ENCODE assay signal across 20 cellular contexts in genomic region chr15:73854265-73854664, GRCh38. TPM values are rescaled to one million over a fixed set of nuclear protein-coding genes. Genes with fewer than 3 reads are reported as not detected.
DNase-seq lines count a peak whose midpoint lies in the region; ATAC-seq, FAIRE-seq and TF ChIP-seq lines count a peak whose summit lies in the region.
"Had no signal": no experiment of that assay in that cellular context is flagged by ENCODE, and none has a peak within 500 bp of the region (broad histone marks: within the 10 kb centered on the region; RNA-seq: fewer than 3 reads in every experiment).

No MANE protein-coding gene starts in this region.

- no peak overlapping the region for H3K4me3 ChIP-seq in kidney (ENCODE audit: low read length in 2 of 2)

- H3K27ac ChIP-seq in kidney (ENCODE audit: low read depth in 2 of 2, low read length in 2 of 2), result no peak overlapping the region
- H3K27ac ChIP-seq: 22Rv1, HL-60 had no signal

- H3K27me3 Mint-ChIP-seq in stimulated activated naive CD8-positive, alpha-beta T cell treated with anti-CD3 and anti-CD28 coated beads, Interleukin-15, Interleukin-2, amounts not matched to agents 100 ng/mL and 50 ng/mL, for 24 hours, result peaks cover 29% of the 10 kb centered on the region
- peaks cover 56% of the 10 kb centered on the region for H3K27me3 Mint-ChIP-seq in stimulated activated naive CD8-positive, alpha-beta T cell treated with anti-CD3 and anti-CD28 coated beads, Interleukin-15, amount 100 ng/mL, for 72 hours
- H3K27me3 Mint-ChIP-seq in activated T-helper 1 cell treated with anti-CD3 and anti-CD28 coated beads, Interleukin-12 subunit alpha, Interleukin-12 subunit beta, Interleukin-2, Interleukin-4 antibody, amounts not matched to agents 30 ng/mL and 10 ng/mL and 1 ng/mL, durations not matched to agents 14 hours and 24 hours and 36 hours (ENCODE audit: insufficient read depth), result peaks cover 11% of the 10 kb centered on the region

- H3K27ac Mint-ChIP-seq in stimulated activated naive CD8-positive, alpha-beta T cell treated with anti-CD3 and anti-CD28 coated beads, Interleukin-15, Interleukin-2, amounts not matched to agents 100 ng/mL and 50 ng/mL, for 24 hours, result peak overlapping the region; percentile 12
- no peak overlapping the region for H3K27ac Mint-ChIP-seq in stimulated activated naive CD8-positive, alpha-beta T cell treated with anti-CD3 and anti-CD28 coated beads, Interleukin-15, amount 100 ng/mL, for 72 hours
- no peak overlapping the region for H3K27ac Mint-ChIP-seq in activated T-helper 1 cell treated with anti-CD3 and anti-CD28 coated beads, Interleukin-12 subunit alpha, Interleukin-12 subunit beta, Interleukin-2, Interleukin-4 antibody, amounts not matched to agents 30 ng/mL and 10 ng/mL and 1 ng/mL, durations not matched to agents 14 hours and 24 hours and 36 hours
- H3K27ac Mint-ChIP-seq: CD8-positive, alpha-beta T cell had no signal

- no peak for TF ChIP-seq CTCF in kidney (IDR thresholded peaks at IDR 0.05; ENCODE audit: borderline replicate concordance, extremely low read depth, insufficient read depth)

- no peak for ATAC-seq in stimulated activated naive CD8-positive, alpha-beta T cell treated with anti-CD3 and anti-CD28 coated beads, Interleukin-15, amount 100 ng/mL, for 72 hours
- no peak for ATAC-seq in left lobe of liver
- ATAC-seq: CD8-positive, alpha-beta T cell had no signal

- H3K9me3 ChIP-seq in kidney (ENCODE audit: control insufficient read depth in 1 of 2, low read length in 2 of 2), result no peaks in the 10 kb centered on the region

- no peak overlapping the region for H3K4me3 Mint-ChIP-seq in stimulated activated naive CD8-positive, alpha-beta T cell treated with anti-CD3 and anti-CD28 coated beads, Interleukin-15, Interleukin-2, amounts not matched to agents 100 ng/mL and 50 ng/mL, for 24 hours
- H3K4me3 Mint-ChIP-seq in stimulated activated naive CD8-positive, alpha-beta T cell treated with anti-CD3 and anti-CD28 coated beads, Interleukin-15, amount 100 ng/mL, for 72 hours, result no peak overlapping the region
- H3K4me3 Mint-ChIP-seq in activated T-helper 1 cell treated with anti-CD3 and anti-CD28 coated beads, Interleukin-12 subunit alpha, Interleukin-12 subunit beta, Interleukin-2, Interleukin-4 antibody, amounts not matched to agents 30 ng/mL and 10 ng/mL and 1 ng/mL, durations not matched to agents 14 hours and 24 hours and 36 hours, result no peak overlapping the region
- H3K4me3 Mint-ChIP-seq: CD14-positive monocyte; CD8-positive, alpha-beta T cell had no signal

- no peaks in the 10 kb centered on the region for H3K36me3 Mint-ChIP-seq in stimulated activated naive CD8-positive, alpha-beta T cell treated with anti-CD3 and anti-CD28 coated beads, Interleukin-15, Interleukin-2, amounts not matched to agents 100 ng/mL and 50 ng/mL, for 24 hours (ENCODE audit: low read depth)
- H3K36me3 Mint-ChIP-seq in activated T-helper 1 cell treated with anti-CD3 and anti-CD28 coated beads, Interleukin-12 subunit alpha, Interleukin-12 subunit beta, Interleukin-2, Interleukin-4 antibody, amounts not matched to agents 30 ng/mL and 10 ng/mL and 1 ng/mL, durations not matched to agents 14 hours and 24 hours and 36 hours (ENCODE audit: low read depth), result no peaks in the 10 kb centered on the region
- H3K36me3 Mint-ChIP-seq: CD14-positive monocyte; CD8-positive, alpha-beta T cell had no signal

- DNase-seq in DMS 273 (lab: John Stamatoyannopoulos, UW; ENCODE audit: unreplicated experiment) (peak; percentile 13), DMS 273 treated with DMSO at 0.1 percent for 48 hours (lab: John Stamatoyannopoulos, UW) (no peak), left lobe of liver (ENCODE audit: low spot score) (peak; percentile 18), kidney (no peak), retina (no peak)
- DNase-seq in stimulated activated naive CD8-positive, alpha-beta T cell treated with anti-CD3 and anti-CD28 coated beads, Interleukin-15, amount 100 ng/mL, for 72 hours, result no peak
- no peak for DNase-seq in activated T-helper 1 cell treated with anti-CD3 and anti-CD28 coated beads, Interleukin-12 subunit alpha, Interleukin-12 subunit beta, Interleukin-2, Interleukin-4 antibody, amounts not matched to agents 30 ng/mL and 10 ng/mL and 1 ng/mL, durations not matched to agents 14 hours and 24 hours and 36 hours (ENCODE audit: low spot score)
- DNase-seq: CD8-positive, alpha-beta T cell; COR-L47; DMS53; GF-D8; HCEC 1CT had no signal

- no peaks in the 10 kb centered on the region for H3K36me3 ChIP-seq in kidney (ENCODE audit: control insufficient read depth in 1 of 2, insufficient read depth in 2 of 2, low read length in 2 of 2)

- intact Hi-C loops in activated T-helper 1 cell treated with anti-CD3 and anti-CD28 coated beads, Interleukin-12 subunit alpha, Interleukin-12 subunit beta, Interleukin-2, Interleukin-4 antibody, amounts not matched to agents 30 ng/mL and 10 ng/mL and 1 ng/mL, durations not matched to agents 14 hours and 24 hours and 36 hours (cut with micrococcal nuclease), result no loop called here
- intact Hi-C loops in kidney (cut with DNase I), result no loop called here

- no peaks in the 10 kb centered on the region for H3K4me1 Mint-ChIP-seq in stimulated activated naive CD8-positive, alpha-beta T cell treated with anti-CD3 and anti-CD28 coated beads, Interleukin-15, Interleukin-2, amounts not matched to agents 100 ng/mL and 50 ng/mL, for 24 hours (ENCODE audit: low read depth)
- H3K4me1 Mint-ChIP-seq in stimulated activated naive CD8-positive, alpha-beta T cell treated with anti-CD3 and anti-CD28 coated beads, Interleukin-15, amount 100 ng/mL, for 72 hours, result no peaks in the 10 kb centered on the region
- no peaks in the 10 kb centered on the region for H3K4me1 Mint-ChIP-seq in activated T-helper 1 cell treated with anti-CD3 and anti-CD28 coated beads, Interleukin-12 subunit alpha, Interleukin-12 subunit beta, Interleukin-2, Interleukin-4 antibody, amounts not matched to agents 30 ng/mL and 10 ng/mL and 1 ng/mL, durations not matched to agents 14 hours and 24 hours and 36 hours (ENCODE audit: low read depth)
- H3K4me1 Mint-ChIP-seq: CD14-positive monocyte had no signal

- H3K4me1 ChIP-seq in kidney (ENCODE audit: control insufficient read depth in 1 of 2, insufficient read depth in 1 of 2, low read depth in 1 of 2, low read length in 2 of 2), result no peaks in the 10 kb centered on the region

- no peaks in the 10 kb centered on the region for H3K9me3 Mint-ChIP-seq in stimulated activated naive CD8-positive, alpha-beta T cell treated with anti-CD3 and anti-CD28 coated beads, Interleukin-15, Interleukin-2, amounts not matched to agents 100 ng/mL and 50 ng/mL, for 24 hours
- H3K9me3 Mint-ChIP-seq in stimulated activated naive CD8-positive, alpha-beta T cell treated with anti-CD3 and anti-CD28 coated beads, Interleukin-15, amount 100 ng/mL, for 72 hours, result peaks cover 5 to 9% of the 10 kb centered on the region in 2 donors
- no peaks in the 10 kb centered on the region for H3K9me3 Mint-ChIP-seq in activated T-helper 1 cell treated with anti-CD3 and anti-CD28 coated beads, Interleukin-12 subunit alpha, Interleukin-12 subunit beta, Interleukin-2, Interleukin-4 antibody, amounts not matched to agents 30 ng/mL and 10 ng/mL and 1 ng/mL, durations not matched to agents 14 hours and 24 hours and 36 hours
- H3K9me3 Mint-ChIP-seq: CD14-positive monocyte; CD8-positive, alpha-beta T cell had no signal

- H3K9ac ChIP-seq in kidney (ENCODE audit: low read length in 2 of 2), result no peak overlapping the region

- no peak for FAIRE-seq in kidney (lab: Jason Lieb, UNC)
- FAIRE-seq: D721Med had no signal

RNA-seq across cellular contexts. Expression of gene TBC1D21, which starts 19.1 kb away (rescaled TPM):
- not detected for total RNA-seq in left lobe of liver
- not detected in 2 replicates for total RNA-seq in activated T-helper 1 cell treated with anti-CD3 and anti-CD28 coated beads, Interleukin-12 subunit alpha, Interleukin-12 subunit beta, Interleukin-2, Interleukin-4 antibody, amounts not matched to agents 30 ng/mL and 10 ng/mL and 1 ng/mL, durations not matched to agents 14 hours and 24 hours and 36 hours
- not detected for total RNA-seq in kidney
- not detected for polyA plus RNA-seq in kidney (ENCODE audit: insufficient read depth, low read depth, low replicate concordance)
- total RNA-seq: A673; CD8-positive, alpha-beta T cell; H4 had no signal
- polyA plus RNA-seq: BJ, CD14-positive monocyte had no signal

Comparison
In these comparisons a context has a peak if more than half of its experiments do, and no peak if none do; other contexts are left out.
1. DNase-seq: peak in DMS 273 (single experiment) and left lobe of liver (single experiment); none in DMS 273 treated with DMSO at 0.1 percent for 48 hours (single experiment), stimulated activated naive CD8-positive, alpha-beta T cell treated with anti-CD3 and anti-CD28 coated beads, Interleukin-15, amount 100 ng/mL, for 72 hours (0 of 2), activated T-helper 1 cell treated with anti-CD3 and anti-CD28 coated beads, Interleukin-12 subunit alpha, Interleukin-12 subunit beta, Interleukin-2, Interleukin-4 antibody, amounts not matched to agents 30 ng/mL and 10 ng/mL and 1 ng/mL, durations not matched to agents 14 hours and 24 hours and 36 hours (single experiment), kidney (single experiment) and retina (single experiment).